Comparison of ENCODE assay signal across 16 cellular contexts in the genomic region with DNA sequence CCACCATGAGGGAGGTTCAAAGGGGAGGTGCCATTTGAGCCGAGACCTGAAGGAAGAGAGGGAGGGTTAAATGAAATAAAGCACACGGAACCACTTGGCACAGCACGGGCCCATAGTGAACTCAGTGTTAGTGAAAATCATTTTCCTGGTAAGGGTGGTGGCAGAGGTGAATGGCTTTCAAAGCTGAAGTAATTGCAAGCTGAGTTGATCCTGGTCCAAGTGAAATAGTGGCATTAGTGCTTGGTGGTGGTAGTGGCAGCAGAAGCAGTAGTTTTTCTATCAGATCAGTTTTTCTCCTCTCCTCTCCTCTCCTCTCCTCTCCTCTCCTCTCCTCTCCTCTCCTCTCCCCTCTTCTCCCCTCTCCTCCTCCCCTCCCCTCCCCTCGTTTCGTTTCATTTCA.
"Had no signal": no experiment of that assay in that cellular context is flagged by ENCODE, and none has a peak within 500 bp of the region (broad histone marks: within the 10 kb centered on the region; RNA-seq: fewer than 3 reads in every experiment).

No MANE protein-coding gene starts in this region.

- ATAC-seq: activated CD4-positive, alpha-beta T cell treated with anti-CD3 and anti-CD28 coated beads for 36 hours; activated T-cell treated with anti-CD3 and anti-CD28 coated beads, Interleukin-2, amount 50 U/mL, for 4 hours; left cardiac atrium; natural killer cell treated with Interleukin-12 subunit alpha and Interleukin-12 subunit beta and Interleukin-15 and Interleukin-18, amount 100 ng/mL, for 72 hours; stimulated activated naive B cell treated with anti-CD40 and anti-IgM and Interleukin-4, amounts not matched to agents 10 μg/mL and 1 μg/mL and 100 μg/mL, for 72 hours; T-helper 17 cell had no signal

- H3K4me3 ChIP-seq: lung, upper lobe of left lung had no signal

- H3K27me3 ChIP-seq: upper lobe of left lung had no signal

- H3K36me3 ChIP-seq: upper lobe of left lung had no signal

- H3K27ac ChIP-seq: epithelial cell of prostate had no signal

- H3K9me3 ChIP-seq: upper lobe of left lung had no signal

- DNase-seq: activated CD4-positive, alpha-beta memory T cell treated with anti-CD3 and anti-CD28 coated beads, Interleukin-2, amount 10 ng/mL, durations not matched to agents 7 days and 5 days; activated CD4-positive, alpha-beta T cell treated with anti-CD3 and anti-CD28 coated beads for 36 hours; activated effector memory CD4-positive, alpha-beta T cell treated with Interleukin-2 at 50 U/mL for 16 hours; activated naive CD4-positive, alpha-beta T cell treated with anti-CD3 and anti-CD28 coated beads, Interleukin-2, amount 50 U/mL, for 16 hours; activated T-cell treated with anti-CD3 and anti-CD28 coated beads, Interleukin-2, amount 50 U/mL, for 4 hours; cerebellar nuclear complex; foreskin melanocyte; left cardiac atrium; stimulated activated CD4-positive, alpha-beta T cell treated with anti-CD3 and anti-CD28 coated beads, Interleukin-15, amount 100 ng/mL, for 24 hours; stimulated activated CD4-positive, alpha-beta T cell treated with anti-CD3 and anti-CD28 coated beads, Interleukin-4, amount 100 ng/mL, for 1 hour; stimulated activated naive B cell treated with anti-CD40 and anti-IgM and Interleukin-4, amounts not matched to agents 10 μg/mL and 1 μg/mL and 100 μg/mL, for 72 hours; T-helper 17 cell; upper lobe of left lung had no signal
